7 cellular contexts compared by ENCODE assay signal in genomic region chr19:32711747-32712146, GRCh38. TPM values are rescaled to one million over a fixed set of nuclear protein-coding genes. Genes with fewer than 3 reads are reported as not detected.
"Had no signal": no experiment of that assay in that cellular context is flagged by ENCODE, and none has a peak within 500 bp of the region (broad histone marks: within the 10 kb centered on the region; RNA-seq: fewer than 3 reads in every experiment).

No MANE protein-coding gene starts in this region.

- H3K4me2 ChIP-seq: GM23338 had no signal

- DNase-seq: H9, HCEC 1CT, IMR-90 had no signal

- H2AFZ ChIP-seq: GM23338 had no signal

- H3K4me3 ChIP-seq: GM23338 had no signal

- FAIRE-seq: H1, H54, HTR-8/SVneo had no signal

- ATAC-seq: GM23338 had no signal

RNA-seq across cellular contexts. Expression of gene RGS9BP, which starts 36.1 kb away (rescaled TPM):
- polyA plus RNA-seq: GM23338 had no signal
